Comparison of ENCODE assay signal across 16 cellular contexts in the genomic region with DNA sequence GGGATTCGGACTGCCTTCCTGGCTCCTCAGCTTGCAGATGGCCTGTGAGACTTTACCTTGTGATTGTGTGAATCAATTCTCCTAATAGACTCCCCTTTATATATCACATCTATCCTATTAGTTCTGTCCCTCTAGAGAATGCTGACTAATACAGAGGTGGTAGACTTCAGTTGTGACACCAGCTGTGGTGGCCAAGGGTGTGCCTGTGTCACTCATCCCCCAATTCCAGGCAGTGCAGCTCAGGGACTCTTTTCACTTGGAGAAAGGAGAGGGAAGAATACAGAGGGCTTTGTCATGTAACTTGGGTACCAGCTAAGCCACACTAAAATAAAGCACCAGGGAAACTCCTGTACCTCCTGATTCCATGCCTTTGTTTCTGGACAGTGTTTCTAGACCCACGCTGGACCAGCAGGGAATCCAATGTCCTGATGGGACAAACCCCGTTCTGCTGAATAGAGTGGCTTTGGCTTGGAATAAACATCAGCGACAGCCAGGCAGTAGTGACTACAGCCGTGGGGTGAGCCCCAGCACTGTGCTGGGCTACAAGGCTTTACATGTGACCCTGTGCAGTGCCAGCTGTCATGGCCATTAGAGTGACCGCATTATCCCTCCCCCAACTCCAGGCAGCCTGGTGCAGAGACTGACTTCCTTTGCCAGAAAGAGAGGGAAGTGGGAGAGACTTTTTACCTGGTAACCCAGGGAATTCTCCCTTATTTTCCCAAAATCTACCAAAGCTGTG.
A peak's percentile ranks its signal among the peaks of the same experiment; 100 is the strongest.
DNase-seq lines count a peak whose midpoint lies in the region; ATAC-seq and TF ChIP-seq lines count a peak whose summit lies in the region.
"Had no signal": no experiment of that assay in that cellular context is flagged by ENCODE, and none has a peak within 500 bp of the region (broad histone marks: within the 10 kb centered on the region; RNA-seq: fewer than 3 reads in every experiment).

No MANE protein-coding gene starts in this region.

- H4K20me1 ChIP-seq in neural cell (ENCODE audit: insufficient read depth): no peaks in the 10 kb centered on the region

- no peaks in the 10 kb centered on the region for H3K79me2 ChIP-seq in neural cell (replicated peaks; ENCODE audit: insufficient read depth, low read length)

- no peak for TF ChIP-seq RAD21 in neural cell (conservative IDR thresholded peaks at IDR 0.05)

- peaks cover 22% of the 10 kb centered on the region for H3K36me3 ChIP-seq in neural cell (ENCODE audit: insufficient read depth, low read length)
- H3K36me3 ChIP-seq: BE2C had no signal

- H2AFZ ChIP-seq in neural cell (ENCODE audit: low read depth, low read length): no peak overlapping the region

- H3K4me3 ChIP-seq in neural cell (ENCODE audit: low read length): no peak overlapping the region

- intact Hi-C loops in head of caudate nucleus (cut with DNase I): no loop called here

- no peaks in the 10 kb centered on the region for H3K27me3 ChIP-seq in neural cell (ENCODE audit: insufficient read depth, low read depth, low read length)
- H3K27me3 ChIP-seq: BE2C had no signal

- H3K9me2 ChIP-seq in neural cell (ENCODE audit: insufficient read depth, low read length): no peaks in the 10 kb centered on the region

- ATAC-seq in GM18873 (IDR thresholded peaks at IDR 0.05; ENCODE audit: low FRiP score, unreplicated experiment) (no peak), omental fat pad (ENCODE audit: low FRiP score) (no peak)

- TF ChIP-seq CTCF in neural cell (IDR thresholded peaks at IDR 0.05; ENCODE audit: poor library complexity, severe bottlenecking) (no peak), omental fat pad (IDR thresholded peaks at IDR 0.05) (no peak)

- H3F3A ChIP-seq in neural cell (ENCODE audit: insufficient read depth, low read length, poor library complexity, severe bottlenecking): no peaks in the 10 kb centered on the region

- no peaks in the 10 kb centered on the region for H3K9me3 ChIP-seq in neural cell (ENCODE audit: low read length)
- H3K9me3 ChIP-seq: BE2C had no signal

- H3K4me2 ChIP-seq in neural cell (ENCODE audit: low read length): no peak overlapping the region

- no peak overlapping the region for H3K27ac ChIP-seq in neural cell (ENCODE audit: low read length)
- H3K27ac ChIP-seq in temporal lobe (ENCODE audit: low read depth, low read length): peak overlapping the region; percentile 58

- DNase-seq in amygdala (lab: John Stamatoyannopoulos, UW) (peak in 31 of 56 donors; percentile 2 to 65 (median 21)), head of caudate nucleus (peak in 40 of 42 donors; percentile 5 to 87 (median 52)), NCI-H446 treated with DMSO at 0.1 percent for 48 hours (lab: John Stamatoyannopoulos, UW) (no peak), omental fat pad (ENCODE audit: low spot score) (no peak)
- DNase-seq: BE2C; CD4-positive, alpha-beta memory T cell; DND-41; GDM1; H7; NCI-H1417 treated with DMSO at 0.1 percent for 48 hours; NCI-H2029 treated with DMSO at 0.1 percent for 48 hours; NCI-H510A treated with DMSO at 0.1 percent for 48 hours; SIG-M5 had no signal

- TF ChIP-seq EP300 in neural cell (conservative IDR thresholded peaks at IDR 0.05; ENCODE audit: poor library complexity, severe bottlenecking): no peak

- H3K9ac ChIP-seq in neural cell (ENCODE audit: low read length): no peak overlapping the region

TF ChIP-seq in neural cell, 6 proteins besides CTCF, POLR2A, EP300 and RAD21:
- TF ChIP-seq, protein P1, sequence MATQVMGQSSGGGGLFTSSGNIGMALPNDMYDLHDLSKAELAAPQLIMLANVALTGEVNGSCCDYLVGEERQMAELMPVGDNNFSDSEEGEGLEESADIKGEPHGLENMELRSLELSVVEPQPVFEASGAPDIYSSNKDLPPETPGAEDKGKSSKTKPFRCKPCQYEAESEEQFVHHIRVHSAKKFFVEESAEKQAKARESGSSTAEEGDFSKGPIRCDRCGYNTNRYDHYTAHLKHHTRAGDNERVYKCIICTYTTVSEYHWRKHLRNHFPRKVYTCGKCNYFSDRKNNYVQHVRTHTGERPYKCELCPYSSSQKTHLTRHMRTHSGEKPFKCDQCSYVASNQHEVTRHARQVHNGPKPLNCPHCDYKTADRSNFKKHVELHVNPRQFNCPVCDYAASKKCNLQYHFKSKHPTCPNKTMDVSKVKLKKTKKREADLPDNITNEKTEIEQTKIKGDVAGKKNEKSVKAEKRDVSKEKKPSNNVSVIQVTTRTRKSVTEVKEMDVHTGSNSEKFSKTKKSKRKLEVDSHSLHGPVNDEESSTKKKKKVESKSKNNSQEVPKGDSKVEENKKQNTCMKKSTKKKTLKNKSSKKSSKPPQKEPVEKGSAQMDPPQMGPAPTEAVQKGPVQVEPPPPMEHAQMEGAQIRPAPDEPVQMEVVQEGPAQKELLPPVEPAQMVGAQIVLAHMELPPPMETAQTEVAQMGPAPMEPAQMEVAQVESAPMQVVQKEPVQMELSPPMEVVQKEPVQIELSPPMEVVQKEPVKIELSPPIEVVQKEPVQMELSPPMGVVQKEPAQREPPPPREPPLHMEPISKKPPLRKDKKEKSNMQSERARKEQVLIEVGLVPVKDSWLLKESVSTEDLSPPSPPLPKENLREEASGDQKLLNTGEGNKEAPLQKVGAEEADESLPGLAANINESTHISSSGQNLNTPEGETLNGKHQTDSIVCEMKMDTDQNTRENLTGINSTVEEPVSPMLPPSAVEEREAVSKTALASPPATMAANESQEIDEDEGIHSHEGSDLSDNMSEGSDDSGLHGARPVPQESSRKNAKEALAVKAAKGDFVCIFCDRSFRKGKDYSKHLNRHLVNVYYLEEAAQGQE (IDR thresholded peaks at IDR 0.05; ENCODE audit: borderline replicate concordance): no peak
- peak; percentile 6 for TF ChIP-seq POLR2AphosphoS5 (IDR thresholded peaks at IDR 0.05)
- TF ChIP-seq SMC3 (conservative IDR thresholded peaks at IDR 0.05; ENCODE audit: poor library complexity): no peak
- TF ChIP-seq EZH2 (IDR thresholded peaks at IDR 0.05; ENCODE audit: borderline replicate concordance, insufficient read depth, low read length, poor library complexity, severe bottlenecking): no peak

Comparison
In these comparisons a context has a peak if more than half of its experiments do, and no peak if none do; other contexts are left out.
1. DNase-seq: peak in amygdala (31 of 56) and head of caudate nucleus (40 of 42); none in NCI-H446 treated with DMSO at 0.1 percent for 48 hours (single experiment) and omental fat pad (single experiment).